Comparison of ENCODE assay signal across 12 cellular contexts in the genomic region with DNA sequence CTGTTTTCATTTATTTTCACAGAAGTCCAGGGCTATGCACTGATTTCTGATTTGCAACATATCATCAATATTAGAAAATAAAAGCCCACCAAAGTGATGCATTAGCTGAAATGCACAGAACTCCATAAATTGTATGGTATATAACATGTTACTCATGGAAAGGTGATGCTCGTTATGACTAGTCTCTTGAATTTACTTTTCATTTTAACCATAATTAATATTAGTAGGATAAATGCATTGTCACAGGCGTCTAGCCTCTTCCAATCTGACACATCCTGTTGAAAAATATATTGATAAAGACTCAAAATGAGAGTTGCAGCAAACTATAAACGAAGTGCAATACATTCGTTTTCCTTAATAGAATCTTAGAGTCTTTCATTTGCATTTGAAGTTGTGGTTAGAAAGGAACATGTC.
"Had no signal": no experiment of that assay in that cellular context is flagged by ENCODE, and none has a peak within 500 bp of the region (broad histone marks: within the 10 kb centered on the region; RNA-seq: fewer than 3 reads in every experiment).

No MANE protein-coding gene starts in this region.

- DNase-seq: activated CD4-positive, alpha-beta memory T cell treated with anti-CD3 and anti-CD28 coated beads for 36 hours; activated CD4-positive, alpha-beta T cell treated with anti-CD3 and anti-CD28 coated beads, Interleukin-2, amount 10 ng/mL, durations not matched to agents 7 days and 5 days; activated CD4-positive, CD25-positive, alpha-beta regulatory T cell; activated CD8-positive, alpha-beta memory T cell treated with anti-CD3 and anti-CD28 coated beads for 24 hours; activated effector memory CD4-positive, alpha-beta T cell treated with anti-CD3 and anti-CD28 coated beads, Interleukin-2, amount 50 U/mL, for 16 hours; activated naive CD4-positive, alpha-beta T cell treated with Interleukin-2 at 50 U/mL for 16 hours; activated T-cell treated with anti-CD3 and anti-CD28 coated beads, Interleukin-2, amount 50 U/mL, for 4 hours; NCI-H524 treated with DMSO at 0.1 percent for 48 hours had no signal

- H3K4me2 ChIP-seq: PC-9 had no signal

- H3K27ac Mint-ChIP-seq: activated CD4-positive, alpha-beta memory T cell treated with anti-CD3 and anti-CD28 coated beads for 36 hours; activated CD4-positive, alpha-beta T cell treated with anti-CD3 and anti-CD28 coated beads, Interleukin-2, amount 10 ng/mL, durations not matched to agents 7 days and 5 days; activated naive CD8-positive, alpha-beta T cell; T-cell had no signal

- H3K4me3 Mint-ChIP-seq: activated CD4-positive, alpha-beta memory T cell treated with anti-CD3 and anti-CD28 coated beads for 36 hours; activated CD4-positive, alpha-beta T cell treated with anti-CD3 and anti-CD28 coated beads, Interleukin-2, amount 10 ng/mL, durations not matched to agents 7 days and 5 days; activated naive CD8-positive, alpha-beta T cell; activated T-cell treated with anti-CD3 and anti-CD28 coated beads, Interleukin-2, amount 50 U/mL, for 4 hours; T-cell had no signal

- H3K4me3 ChIP-seq: PC-9 had no signal

- H3K36me3 Mint-ChIP-seq: activated CD4-positive, alpha-beta memory T cell treated with anti-CD3 and anti-CD28 coated beads for 36 hours; activated naive CD8-positive, alpha-beta T cell; T-cell had no signal

- H3K27me3 Mint-ChIP-seq: activated CD4-positive, alpha-beta T cell treated with anti-CD3 and anti-CD28 coated beads, Interleukin-2, amount 10 ng/mL, durations not matched to agents 7 days and 5 days had no signal

- H3K4me1 Mint-ChIP-seq: activated CD4-positive, alpha-beta T cell treated with anti-CD3 and anti-CD28 coated beads, Interleukin-2, amount 10 ng/mL, durations not matched to agents 7 days and 5 days; T-cell had no signal

- H2AFZ ChIP-seq: PC-9 had no signal

- H3K27ac ChIP-seq: PC-9, VCaP had no signal
